In genomic region chr10:48476279-48476982, GRCh38 we compare ENCODE assay signal across 15 cellular contexts.
DNase-seq lines count a peak whose midpoint lies in the region; ATAC-seq, FAIRE-seq and TF ChIP-seq lines count a peak whose summit lies in the region.
"Had no signal": no experiment of that assay in that cellular context is flagged by ENCODE, and none has a peak within 500 bp of the region (broad histone marks: within the 10 kb centered on the region; RNA-seq: fewer than 3 reads in every experiment).

No MANE protein-coding gene starts in this region.

- H3K4me3 ChIP-seq in SJCRH30 = no peak overlapping the region
- no peak overlapping the region for H3K4me3 ChIP-seq in fibroblast of pulmonary artery (replicated peaks; ENCODE audit: low read depth, low read length)
- H3K4me3 ChIP-seq in HepG2 (replicated peaks in 1 of 3; ENCODE audit: insufficient read depth in 1 of 3, low read depth in 2 of 3, low read length in 3 of 3) = no peak overlapping the region
- H3K4me3 ChIP-seq: gastroesophageal sphincter, SK-N-MC had no signal

- peaks cover 21% of the 10 kb centered on the region for H3K4me1 Mint-ChIP-seq in CD14-positive monocyte
- H3K4me1 Mint-ChIP-seq: activated CD4-positive, alpha-beta T cell treated with anti-CD3 and anti-CD28 coated beads for 36 hours; naive thymus-derived CD8-positive, alpha-beta T cell had no signal

- ATAC-seq in GM18907 (IDR thresholded peaks at IDR 0.05; ENCODE audit: unreplicated experiment) (no peak), HepG2 (no peak)
- ATAC-seq: activated CD4-positive, alpha-beta T cell treated with anti-CD3 and anti-CD28 coated beads for 36 hours; gastroesophageal sphincter; naive thymus-derived CD8-positive, alpha-beta T cell had no signal

- no peak for FAIRE-seq in HepG2 (lab: Jason Lieb, UNC)

- TF ChIP-seq EP300 in HepG2 (IDR thresholded peaks at IDR 0.05; ENCODE audit: low read depth in 2 of 2, low read length in 2 of 2) = no peak
- no peak for TF ChIP-seq EP300 in HepG2 (CRISPR knock-in tag; IDR thresholded peaks at IDR 0.05; ENCODE audit: borderline replicate concordance)

- H3K27ac ChIP-seq in SJCRH30 (peak overlapping the region; percentile 46), HepG2 (ENCODE audit: extremely low read length, insufficient read depth, low read length) (no peak overlapping the region)
- H3K27ac ChIP-seq: gastroesophageal sphincter, SK-N-MC had no signal

- POLR2A ChIA-PET in HepG2 (lab: Yijun Ruan, JAX) = no interaction called here

- H3K9ac ChIP-seq in HepG2 (ENCODE audit: insufficient read depth, low read depth, low read length) = no peak overlapping the region

- intact Hi-C loops in CD14-positive monocyte (cut with micrococcal nuclease) (no loop called here), HepG2 (cut with micrococcal nuclease; ENCODE audit: unreplicated experiment) (no loop called here)

- DNase-seq in CD14-positive monocyte (ENCODE audit: low spot score) = peak; percentile 43
- DNase-seq in KBM-7 = peak; percentile 89
- peak; percentile 86 to 92 for DNase-seq in SJCRH30
- DNase-seq in fibroblast of pulmonary artery (ENCODE audit: low read depth) = peak; percentile 42
- no peak for DNase-seq in EL
- DNase-seq in HepG2 (ENCODE audit: low spot score) = no peak
- no peak for DNase-seq in GM19240 (ENCODE audit: insufficient read length, low spot score)
- DNase-seq: activated CD4-positive, alpha-beta T cell treated with anti-CD3 and anti-CD28 coated beads for 36 hours; effector CD8-positive, alpha-beta T cell; MV-4-11 had no signal

- H3K9me3 ChIP-seq in SJCRH30 (replicated peaks) (no peaks in the 10 kb centered on the region), HepG2 (ENCODE audit: low read length) (no peaks in the 10 kb centered on the region)

- TF ChIP-seq CTCF in CD14-positive monocyte (IDR thresholded peaks at IDR 0.05) (no peak), fibroblast of pulmonary artery (IDR thresholded peaks at IDR 0.05; ENCODE audit: low read length, missing control alignments) (no peak), HepG2 (CRISPR knock-in tag; IDR thresholded peaks at IDR 0.05) (no peak)

- no TSS peak for BruUV-seq in HepG2 (replicated peaks; lab: Mats Ljungman, UMichigan)

- in situ Hi-C loops in KBM-7 (cut with MboI; ENCODE audit: low pct_unique_long_range_greater_than_20kb, low sequenced_read_pairs) (no loop called here), HepG2 (cut with HindIII; ENCODE audit: extremely low pct_ligation_motif_present, low pct_unique_long_range_greater_than_20kb) (no loop called here)

- H3K4me2 ChIP-seq in HepG2 (ENCODE audit: low read depth, low read length) = no peak overlapping the region

- no peak for TF ChIP-seq POLR2A in HepG2 (IDR thresholded peaks at IDR 0.05; ENCODE audit: insufficient read depth in 1 of 2, low read depth in 2 of 2, low read length in 2 of 2)

- H3K27me3 Mint-ChIP-seq in CD14-positive monocyte (ENCODE audit: low read depth in 3 of 3) = peaks cover 3 to 9% (median 8%) of the 10 kb centered on the region in 3 donors

- no peaks in the 10 kb centered on the region for H3K27me3 ChIP-seq in SJCRH30
- H3K27me3 ChIP-seq in HepG2 (ENCODE audit: control insufficient read depth in 1 of 2, insufficient read depth in 2 of 2, low read length in 2 of 2) = peaks cover 0 to 15% of the 10 kb centered on the region in 2 experiments; a peak in 2 of 5 replicates
- H3K27me3 ChIP-seq: gastroesophageal sphincter had no signal

- H3K36me3 ChIP-seq in SJCRH30 (no peaks in the 10 kb centered on the region), HepG2 (replicated peaks in 1 of 2; ENCODE audit: control insufficient read depth in 1 of 2, insufficient read depth in 2 of 2, low read length in 2 of 2) (no peaks in the 10 kb centered on the region)
- H3K36me3 ChIP-seq: gastroesophageal sphincter had no signal

- H2AFZ ChIP-seq in HepG2 (ENCODE audit: low read length) = no peak overlapping the region

- H3K36me3 Mint-ChIP-seq in CD14-positive monocyte = no peaks in the 10 kb centered on the region
- H3K36me3 Mint-ChIP-seq: naive thymus-derived CD8-positive, alpha-beta T cell had no signal

- H3K79me2 ChIP-seq in HepG2 (ENCODE audit: insufficient read depth, low read length) = no peaks in the 10 kb centered on the region

- 0% methylated on average over 1 of the region's 9 CpGs for WGBS in HepG2 (ENCODE audit: low lambda C conversion rate)

- no peaks in the 10 kb centered on the region for H4K20me1 ChIP-seq in HepG2 (ENCODE audit: insufficient read depth, low read length)

- peaks cover 19% of the 10 kb centered on the region for H3K4me1 ChIP-seq in SJCRH30
- H3K4me1 ChIP-seq in HepG2 (ENCODE audit: insufficient read depth, low read length) = no peaks in the 10 kb centered on the region
- H3K4me1 ChIP-seq: gastroesophageal sphincter had no signal

- CTCF ChIA-PET in HepG2 (lab: Yijun Ruan, JAX; ENCODE audit: low intra/inter-chr PET ratio, low total read pairs) = no interaction called here

- no peak overlapping the region for H3K4me3 Mint-ChIP-seq in CD14-positive monocyte
- H3K4me3 Mint-ChIP-seq: activated CD4-positive, alpha-beta T cell treated with anti-CD3 and anti-CD28 coated beads for 36 hours; naive thymus-derived CD8-positive, alpha-beta T cell had no signal

- no peak for TF ChIP-seq RAD21 in HepG2 (CRISPR knock-in tag; IDR thresholded peaks at IDR 0.05)

- no peaks in the 10 kb centered on the region for H3K9me3 Mint-ChIP-seq in CD14-positive monocyte
- H3K9me3 Mint-ChIP-seq: activated T-helper 2 cell treated with anti-CD3 and anti-CD28 coated beads, Interferon-gamma antibody, Interleukin-2, Interleukin-4, amounts not matched to agents 10 μg/mL and 5 μg/mL and 100 μg/mL, durations not matched to agents 14 hours and 24 hours and 36 hours; naive thymus-derived CD8-positive, alpha-beta T cell had no signal

- no peak overlapping the region for H3K27ac Mint-ChIP-seq in CD14-positive monocyte
- H3K27ac Mint-ChIP-seq: activated CD4-positive, alpha-beta T cell treated with anti-CD3 and anti-CD28 coated beads for 36 hours; activated T-helper 2 cell treated with anti-CD3 and anti-CD28 coated beads, Interferon-gamma antibody, Interleukin-2, Interleukin-4, amounts not matched to agents 10 μg/mL and 5 μg/mL and 100 μg/mL, durations not matched to agents 14 hours and 24 hours and 36 hours; naive thymus-derived CD8-positive, alpha-beta T cell had no signal

TF ChIP-seq in HepG2, 621 proteins besides CTCF, POLR2A, EP300 and RAD21 (continues in another document):
- TF ChIP-seq HOXA9 (CRISPR knock-in tag; IDR thresholded peaks at IDR 0.05; ENCODE audit: borderline replicate concordance) = no peak
- TF ChIP-seq PRMT3 (CRISPR knock-in tag; IDR thresholded peaks at IDR 0.05; ENCODE audit: borderline replicate concordance, low read depth) = no peak
- TF ChIP-seq ZNF7 (CRISPR knock-in tag; IDR thresholded peaks at IDR 0.05) = no peak
- TF ChIP-seq HMGA1 (CRISPR knock-in tag; conservative IDR thresholded peaks at IDR 0.05) = no peak
- no peak for TF ChIP-seq ZBTB20 (CRISPR knock-in tag; IDR thresholded peaks at IDR 0.05; ENCODE audit: borderline replicate concordance, low read depth)
- no peak for TF ChIP-seq ZNF44 (CRISPR knock-in tag; IDR thresholded peaks at IDR 0.05)
- TF ChIP-seq, protein P1, sequence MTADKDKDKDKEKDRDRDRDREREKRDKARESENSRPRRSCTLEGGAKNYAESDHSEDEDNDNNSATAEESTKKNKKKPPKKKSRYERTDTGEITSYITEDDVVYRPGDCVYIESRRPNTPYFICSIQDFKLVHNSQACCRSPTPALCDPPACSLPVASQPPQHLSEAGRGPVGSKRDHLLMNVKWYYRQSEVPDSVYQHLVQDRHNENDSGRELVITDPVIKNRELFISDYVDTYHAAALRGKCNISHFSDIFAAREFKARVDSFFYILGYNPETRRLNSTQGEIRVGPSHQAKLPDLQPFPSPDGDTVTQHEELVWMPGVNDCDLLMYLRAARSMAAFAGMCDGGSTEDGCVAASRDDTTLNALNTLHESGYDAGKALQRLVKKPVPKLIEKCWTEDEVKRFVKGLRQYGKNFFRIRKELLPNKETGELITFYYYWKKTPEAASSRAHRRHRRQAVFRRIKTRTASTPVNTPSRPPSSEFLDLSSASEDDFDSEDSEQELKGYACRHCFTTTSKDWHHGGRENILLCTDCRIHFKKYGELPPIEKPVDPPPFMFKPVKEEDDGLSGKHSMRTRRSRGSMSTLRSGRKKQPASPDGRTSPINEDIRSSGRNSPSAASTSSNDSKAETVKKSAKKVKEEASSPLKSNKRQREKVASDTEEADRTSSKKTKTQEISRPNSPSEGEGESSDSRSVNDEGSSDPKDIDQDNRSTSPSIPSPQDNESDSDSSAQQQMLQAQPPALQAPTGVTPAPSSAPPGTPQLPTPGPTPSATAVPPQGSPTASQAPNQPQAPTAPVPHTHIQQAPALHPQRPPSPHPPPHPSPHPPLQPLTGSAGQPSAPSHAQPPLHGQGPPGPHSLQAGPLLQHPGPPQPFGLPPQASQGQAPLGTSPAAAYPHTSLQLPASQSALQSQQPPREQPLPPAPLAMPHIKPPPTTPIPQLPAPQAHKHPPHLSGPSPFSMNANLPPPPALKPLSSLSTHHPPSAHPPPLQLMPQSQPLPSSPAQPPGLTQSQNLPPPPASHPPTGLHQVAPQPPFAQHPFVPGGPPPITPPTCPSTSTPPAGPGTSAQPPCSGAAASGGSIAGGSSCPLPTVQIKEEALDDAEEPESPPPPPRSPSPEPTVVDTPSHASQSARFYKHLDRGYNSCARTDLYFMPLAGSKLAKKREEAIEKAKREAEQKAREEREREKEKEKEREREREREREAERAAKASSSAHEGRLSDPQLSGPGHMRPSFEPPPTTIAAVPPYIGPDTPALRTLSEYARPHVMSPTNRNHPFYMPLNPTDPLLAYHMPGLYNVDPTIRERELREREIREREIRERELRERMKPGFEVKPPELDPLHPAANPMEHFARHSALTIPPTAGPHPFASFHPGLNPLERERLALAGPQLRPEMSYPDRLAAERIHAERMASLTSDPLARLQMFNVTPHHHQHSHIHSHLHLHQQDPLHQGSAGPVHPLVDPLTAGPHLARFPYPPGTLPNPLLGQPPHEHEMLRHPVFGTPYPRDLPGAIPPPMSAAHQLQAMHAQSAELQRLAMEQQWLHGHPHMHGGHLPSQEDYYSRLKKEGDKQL (CRISPR knock-in tag; IDR thresholded peaks at IDR 0.05; ENCODE audit: low read depth) = no peak
- TF ChIP-seq NONO (IDR thresholded peaks at IDR 0.05) = no peak
- TF ChIP-seq NONO (CRISPR knock-in tag; conservative IDR thresholded peaks at IDR 0.05) = no peak
- no peak for TF ChIP-seq SNRNP70 (IDR thresholded peaks at IDR 0.05; ENCODE audit: low read depth, low read length)
- no peak for TF ChIP-seq MXD1 (CRISPR knock-in tag; IDR thresholded peaks at IDR 0.05)
- TF ChIP-seq ZNF816 (CRISPR knock-in tag; IDR thresholded peaks at IDR 0.05; ENCODE audit: borderline replicate concordance) = no peak
- no peak for TF ChIP-seq CBX1 (IDR thresholded peaks at IDR 0.05; ENCODE audit: low read depth)

Comparison
In these comparisons a context has a peak if more than half of its experiments do, and no peak if none do; other contexts are left out.
1. DNase-seq: peak in CD14-positive monocyte (single experiment), KBM-7 (single experiment), SJCRH30 (2 of 2) and fibroblast of pulmonary artery (single experiment); none in EL (single experiment), HepG2 (single experiment) and GM19240 (single experiment).